In the genomic region with DNA sequence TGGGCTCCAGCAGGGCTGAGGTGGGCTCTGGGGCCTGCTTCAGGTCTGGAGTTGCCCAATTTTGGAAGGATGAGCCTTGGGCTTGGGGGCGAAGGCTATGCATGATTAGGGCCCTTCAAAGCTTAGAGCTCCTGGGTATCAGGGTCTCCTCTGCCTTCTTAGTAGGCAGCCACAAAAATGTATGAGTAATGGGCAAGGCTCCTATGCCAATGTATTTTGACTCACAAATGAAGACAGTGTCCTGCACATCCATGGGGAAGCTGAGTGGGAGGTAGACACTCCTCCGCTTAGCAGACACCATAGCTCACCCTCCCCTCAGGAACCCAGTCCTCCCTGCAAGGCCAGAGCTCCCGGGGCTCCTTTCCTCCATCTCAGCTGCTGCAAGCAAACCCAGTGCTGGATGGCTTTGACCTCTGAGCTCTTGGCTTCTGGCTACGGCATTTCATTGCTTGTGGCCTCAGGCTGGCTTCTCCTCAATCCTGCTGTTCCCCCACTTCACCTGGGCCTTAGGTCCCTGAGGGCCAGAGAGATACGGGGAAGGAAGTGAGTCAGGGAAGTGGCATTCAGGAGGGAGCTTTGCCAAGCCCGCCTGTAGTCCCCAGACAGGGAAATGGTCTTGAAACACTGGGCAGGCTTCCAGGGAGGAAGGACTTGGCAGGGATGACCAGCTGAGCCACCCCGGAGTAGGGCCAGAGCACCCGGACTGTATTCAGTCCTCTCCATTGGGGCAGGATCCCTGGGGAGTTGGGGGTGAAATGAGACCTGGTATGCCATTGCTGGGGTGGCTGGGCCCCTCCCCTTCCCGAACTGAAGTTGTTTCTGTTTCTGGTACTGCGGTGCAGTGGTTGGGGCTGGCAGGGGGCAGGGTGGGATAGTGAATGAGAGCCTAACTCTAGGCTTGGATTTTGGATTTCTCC, we compare ENCODE assay signal across 7 cellular contexts. TPM values are rescaled to one million over a fixed set of nuclear protein-coding genes. Genes with fewer than 3 reads are reported as not detected.
DNase-seq lines count a peak whose midpoint lies in the region; ATAC-seq and TF ChIP-seq lines count a peak whose summit lies in the region.

No MANE protein-coding gene starts in this region.

- H3K4me2 ChIP-seq in hepatocyte: peak overlapping the region; percentile 35

- no peak overlapping the region for H3K9ac ChIP-seq in stomach smooth muscle (ENCODE audit: low read length in 2 of 2)

- peaks cover 62% of the 10 kb centered on the region for H3K4me1 ChIP-seq in hepatocyte (ENCODE audit: insufficient read depth)
- peaks cover 24% of the 10 kb centered on the region for H3K4me1 ChIP-seq in stomach smooth muscle (ENCODE audit: control insufficient read depth, insufficient read depth, low read length)

- H3K79me2 ChIP-seq in hepatocyte: no peaks in the 10 kb centered on the region

- no peak for TF ChIP-seq CTCF in hepatocyte (IDR thresholded peaks at IDR 0.05; ENCODE audit: poor library complexity)

- H3K27ac ChIP-seq in hepatocyte: peak overlapping the region; percentile 63
- no peak overlapping the region for H3K27ac ChIP-seq in stomach smooth muscle (ENCODE audit: low read length)

- H3K9me3 ChIP-seq in hepatocyte (ENCODE audit: low read depth) (no peaks in the 10 kb centered on the region), stomach smooth muscle (ENCODE audit: control insufficient read depth in 2 of 2, low read length in 2 of 2) (no peaks in the 10 kb centered on the region)

- H3K9me2 ChIP-seq in hepatocyte (replicated peaks; ENCODE audit: insufficient read depth): no peaks in the 10 kb centered on the region

- 58% methylated on average over 10 of the region's 10 CpGs for WGBS in hepatocyte (ENCODE audit: low lambda C conversion rate, missing lambda C conversion rate)

- no peak overlapping the region for H3K4me3 ChIP-seq in hepatocyte
- peak overlapping the region; percentile 2 to 35 for H3K4me3 ChIP-seq in stomach smooth muscle (ENCODE audit: low read length in 2 of 2)

- ATAC-seq in GM21381 (IDR thresholded peaks at IDR 0.05; ENCODE audit: unreplicated experiment) (no peak), HG02885 (IDR thresholded peaks at IDR 0.05; ENCODE audit: poor library complexity, unreplicated experiment) (no peak)

- H3K36me3 ChIP-seq in hepatocyte (replicated peaks; ENCODE audit: insufficient read depth, low read depth): no peaks in the 10 kb centered on the region
- no peaks in the 10 kb centered on the region for H3K36me3 ChIP-seq in stomach smooth muscle (ENCODE audit: control insufficient read depth in 2 of 2, insufficient read depth in 2 of 2, low read length in 2 of 2)

- H2AFZ ChIP-seq in hepatocyte: no peak overlapping the region

- no peaks in the 10 kb centered on the region for H4K20me1 ChIP-seq in hepatocyte (ENCODE audit: insufficient read depth, poor library complexity, severe bottlenecking)

- DNase-seq in HS-27A (ENCODE audit: low read depth) (peak; percentile 99), amniotic stem cell (lab: John Stamatoyannopoulos, UW) (peak; percentile 89), hepatocyte (ENCODE audit: low spot score) (peak; percentile 85), NCI-H510A treated with DMSO at 0.1 percent for 48 hours (lab: John Stamatoyannopoulos, UW) (no peak)

- H3K27me3 ChIP-seq in hepatocyte (peaks cover 22% of the 10 kb centered on the region), stomach smooth muscle (ENCODE audit: control insufficient read depth in 1 of 2, insufficient read depth in 2 of 2, low read length in 2 of 2) (peaks cover 16 to 27% of the 10 kb centered on the region in 2 donors)

RNA-seq across cellular contexts. Expression of a gene that starts 4.4 kb away (rescaled TPM):
- total RNA-seq in hepatocyte: 12.6 and 18.1 TPM in 2 replicates
- 16.9 and 19.2 TPM in 2 replicates for polyA plus RNA-seq in hepatocyte
